14 cellular contexts compared by ENCODE assay signal in genomic region chr4:7781361-7781760, GRCh38.
DNase-seq lines count a peak whose midpoint lies in the region; ATAC-seq, FAIRE-seq and TF ChIP-seq lines count a peak whose summit lies in the region.
"Had no signal": no experiment of that assay in that cellular context is flagged by ENCODE, and none has a peak within 500 bp of the region (broad histone marks: within the 10 kb centered on the region; RNA-seq: fewer than 3 reads in every experiment).

No MANE protein-coding gene starts in this region.

- peaks cover 24% of the 10 kb centered on the region for H3K4me1 Mint-ChIP-seq in activated CD8-positive, alpha-beta T cell treated with anti-CD3 and anti-CD28 coated beads for 36 hours (ENCODE audit: low read depth)
- peaks cover 19% of the 10 kb centered on the region for H3K4me1 Mint-ChIP-seq in activated CD8-positive, alpha-beta T cell treated with anti-CD3 and anti-CD28 coated beads, Interleukin-2, amount 10 ng/mL, durations not matched to agents 7 days and 5 days (ENCODE audit: low read depth)
- peaks cover 25% of the 10 kb centered on the region for H3K4me1 Mint-ChIP-seq in activated naive CD8-positive, alpha-beta T cell treated with anti-CD3 and anti-CD28 coated beads for 36 hours
- H3K4me1 Mint-ChIP-seq: B cell had no signal

- DNase-seq in activated CD8-positive, alpha-beta T cell treated with anti-CD3 and anti-CD28 coated beads for 36 hours, result no peak
- DNase-seq in activated CD8-positive, alpha-beta T cell treated with anti-CD3 and anti-CD28 coated beads, Interleukin-2, amount 10 ng/mL, durations not matched to agents 7 days and 5 days, result no peak
- DNase-seq in activated naive CD8-positive, alpha-beta T cell treated with anti-CD3 and anti-CD28 coated beads for 36 hours, result no peak
- DNase-seq in cardiac septum (ENCODE audit: low spot score) (peak; percentile 78), SW480 (ENCODE audit: low spot score) (no peak), pancreas (no peak)
- DNase-seq in stimulated activated CD4-positive, alpha-beta T cell treated with anti-CD3 and anti-CD28 coated beads, Interleukin-4, amount 100 ng/mL, for 24 hours, result peak; percentile 15
- no peak for DNase-seq in activated CD8-positive, alpha-beta memory T cell treated with anti-CD3 and anti-CD28 coated beads, Interleukin-2, amount 50 U/mL, for 4 hours
- DNase-seq: NCI-H524 treated with DMSO at 0.1 percent for 48 hours had no signal

- FAIRE-seq in pancreas (lab: Jason Lieb, UNC), result no peak
- FAIRE-seq: keratinocyte, TTC549 had no signal

- no peaks in the 10 kb centered on the region for H3K27me3 ChIP-seq in pancreas
- H3K27me3 ChIP-seq: upper lobe of left lung had no signal

- no peaks in the 10 kb centered on the region for H3K9me3 ChIP-seq in pancreas
- H3K9me3 ChIP-seq: upper lobe of left lung had no signal

- no peak overlapping the region for H3K27ac ChIP-seq in pancreas
- H3K27ac ChIP-seq: KMS-11 had no signal

- H3K36me3 Mint-ChIP-seq in activated CD8-positive, alpha-beta T cell treated with anti-CD3 and anti-CD28 coated beads for 36 hours (ENCODE audit: low read depth), result peaks cover 4% of the 10 kb centered on the region
- peaks cover 2% of the 10 kb centered on the region for H3K36me3 Mint-ChIP-seq in activated CD8-positive, alpha-beta T cell treated with anti-CD3 and anti-CD28 coated beads, Interleukin-2, amount 10 ng/mL, durations not matched to agents 7 days and 5 days (ENCODE audit: low read depth)
- peaks cover 16% of the 10 kb centered on the region for H3K36me3 Mint-ChIP-seq in activated naive CD8-positive, alpha-beta T cell treated with anti-CD3 and anti-CD28 coated beads for 36 hours

- 86 to 90% methylated on average over 13 of the region's 13 CpGs for WGBS in pancreas, 2 donors

- H3K27me3 Mint-ChIP-seq in activated CD8-positive, alpha-beta T cell treated with anti-CD3 and anti-CD28 coated beads for 36 hours, result no peaks in the 10 kb centered on the region
- H3K27me3 Mint-ChIP-seq in activated CD8-positive, alpha-beta T cell treated with anti-CD3 and anti-CD28 coated beads, Interleukin-2, amount 10 ng/mL, durations not matched to agents 7 days and 5 days (ENCODE audit: low read depth), result no peaks in the 10 kb centered on the region
- no peaks in the 10 kb centered on the region for H3K27me3 Mint-ChIP-seq in activated naive CD8-positive, alpha-beta T cell treated with anti-CD3 and anti-CD28 coated beads for 36 hours

- H3K27ac Mint-ChIP-seq in activated CD8-positive, alpha-beta T cell treated with anti-CD3 and anti-CD28 coated beads for 36 hours, result peak overlapping the region; percentile 81
- no peak overlapping the region for H3K27ac Mint-ChIP-seq in activated CD8-positive, alpha-beta T cell treated with anti-CD3 and anti-CD28 coated beads, Interleukin-2, amount 10 ng/mL, durations not matched to agents 7 days and 5 days
- peak overlapping the region; percentile 77 for H3K27ac Mint-ChIP-seq in activated naive CD8-positive, alpha-beta T cell treated with anti-CD3 and anti-CD28 coated beads for 36 hours
- H3K27ac Mint-ChIP-seq: B cell had no signal

- H3K4me3 ChIP-seq in pancreas, result no peak overlapping the region
- H3K4me3 ChIP-seq: upper lobe of left lung had no signal

- intact Hi-C loops in activated CD8-positive, alpha-beta T cell treated with anti-CD3 and anti-CD28 coated beads for 36 hours (cut with micrococcal nuclease), result no loop called here
- intact Hi-C loops in cardiac septum (cut with DNase I) (no loop called here), pancreas (cut with DNase I) (no loop called here)

- H3K9me3 Mint-ChIP-seq in activated CD8-positive, alpha-beta T cell treated with anti-CD3 and anti-CD28 coated beads for 36 hours, result no peaks in the 10 kb centered on the region
- H3K9me3 Mint-ChIP-seq in activated CD8-positive, alpha-beta T cell treated with anti-CD3 and anti-CD28 coated beads, Interleukin-2, amount 10 ng/mL, durations not matched to agents 7 days and 5 days (ENCODE audit: insufficient read depth), result no peaks in the 10 kb centered on the region
- H3K9me3 Mint-ChIP-seq in activated naive CD8-positive, alpha-beta T cell treated with anti-CD3 and anti-CD28 coated beads for 36 hours, result no peaks in the 10 kb centered on the region

- CTCF ChIA-PET in activated CD8-positive, alpha-beta T cell treated with anti-CD3 and anti-CD28 coated beads for 36 hours (lab: Charles Lee), result interaction anchor here (1.0 to 2.4 kb wide), 3 partner anchors 12 to 20 kb away, joined by 3 to 5 read pairs (median 3); no protein-coding TSS in a partner anchor
- CTCF ChIA-PET in activated CD8-positive, alpha-beta T cell treated with anti-CD3 and anti-CD28 coated beads, Interleukin-2, amount 10 ng/mL, durations not matched to agents 7 days and 5 days (lab: Charles Lee), result interaction anchor here (0.8 to 1.7 kb wide), 3 partner anchors 10 to 20 kb away, joined by 3 to 5 read pairs (median 4); no protein-coding TSS in a partner anchor

- no peak for TF ChIP-seq CTCF in activated CD8-positive, alpha-beta T cell treated with anti-CD3 and anti-CD28 coated beads for 36 hours (IDR thresholded peaks at IDR 0.05)
- no peak for TF ChIP-seq CTCF in pancreas (IDR thresholded peaks at IDR 0.05)

- H3K36me3 ChIP-seq in pancreas, result peaks cover 0 to 15% (median 3%) of the 10 kb centered on the region in 3 donors

- no peaks in the 10 kb centered on the region for H3K4me1 ChIP-seq in pancreas

- no peak overlapping the region for H3K4me3 Mint-ChIP-seq in activated CD8-positive, alpha-beta T cell treated with anti-CD3 and anti-CD28 coated beads for 36 hours
- H3K4me3 Mint-ChIP-seq in activated CD8-positive, alpha-beta T cell treated with anti-CD3 and anti-CD28 coated beads, Interleukin-2, amount 10 ng/mL, durations not matched to agents 7 days and 5 days, result no peak overlapping the region
- H3K4me3 Mint-ChIP-seq in activated naive CD8-positive, alpha-beta T cell treated with anti-CD3 and anti-CD28 coated beads for 36 hours, result no peak overlapping the region
- H3K4me3 Mint-ChIP-seq: B cell had no signal

- ATAC-seq in activated CD8-positive, alpha-beta T cell treated with anti-CD3 and anti-CD28 coated beads for 36 hours, result peak; percentile 40
- ATAC-seq in activated CD8-positive, alpha-beta T cell treated with anti-CD3 and anti-CD28 coated beads, Interleukin-2, amount 10 ng/mL, durations not matched to agents 7 days and 5 days, result no peak
- ATAC-seq in pancreas, result no peak

- POLR2A ChIA-PET in activated CD8-positive, alpha-beta T cell treated with anti-CD3 and anti-CD28 coated beads for 36 hours (lab: Charles Lee), result interaction anchor here (0.8 kb wide), 1 partner anchor 192 kb away, joined by 3 read pairs; no protein-coding TSS in a partner anchor
- POLR2A ChIA-PET in activated CD8-positive, alpha-beta T cell treated with anti-CD3 and anti-CD28 coated beads, Interleukin-2, amount 10 ng/mL, durations not matched to agents 7 days and 5 days (lab: Charles Lee), result no interaction called here

Comparison
In these comparisons a context has a peak if more than half of its experiments do, and no peak if none do; other contexts are left out.
1. DNase-seq: peak in cardiac septum (single experiment) and stimulated activated CD4-positive, alpha-beta T cell treated with anti-CD3 and anti-CD28 coated beads, Interleukin-4, amount 100 ng/mL, for 24 hours (single experiment); none in activated CD8-positive, alpha-beta T cell treated with anti-CD3 and anti-CD28 coated beads for 36 hours (single experiment), activated CD8-positive, alpha-beta T cell treated with anti-CD3 and anti-CD28 coated beads, Interleukin-2, amount 10 ng/mL, durations not matched to agents 7 days and 5 days (single experiment), activated naive CD8-positive, alpha-beta T cell treated with anti-CD3 and anti-CD28 coated beads for 36 hours (single experiment), SW480 (single experiment), pancreas (0 of 6) and activated CD8-positive, alpha-beta memory T cell treated with anti-CD3 and anti-CD28 coated beads, Interleukin-2, amount 50 U/mL, for 4 hours (single experiment).